8 cellular contexts compared by ENCODE assay signal in the genomic region with DNA sequence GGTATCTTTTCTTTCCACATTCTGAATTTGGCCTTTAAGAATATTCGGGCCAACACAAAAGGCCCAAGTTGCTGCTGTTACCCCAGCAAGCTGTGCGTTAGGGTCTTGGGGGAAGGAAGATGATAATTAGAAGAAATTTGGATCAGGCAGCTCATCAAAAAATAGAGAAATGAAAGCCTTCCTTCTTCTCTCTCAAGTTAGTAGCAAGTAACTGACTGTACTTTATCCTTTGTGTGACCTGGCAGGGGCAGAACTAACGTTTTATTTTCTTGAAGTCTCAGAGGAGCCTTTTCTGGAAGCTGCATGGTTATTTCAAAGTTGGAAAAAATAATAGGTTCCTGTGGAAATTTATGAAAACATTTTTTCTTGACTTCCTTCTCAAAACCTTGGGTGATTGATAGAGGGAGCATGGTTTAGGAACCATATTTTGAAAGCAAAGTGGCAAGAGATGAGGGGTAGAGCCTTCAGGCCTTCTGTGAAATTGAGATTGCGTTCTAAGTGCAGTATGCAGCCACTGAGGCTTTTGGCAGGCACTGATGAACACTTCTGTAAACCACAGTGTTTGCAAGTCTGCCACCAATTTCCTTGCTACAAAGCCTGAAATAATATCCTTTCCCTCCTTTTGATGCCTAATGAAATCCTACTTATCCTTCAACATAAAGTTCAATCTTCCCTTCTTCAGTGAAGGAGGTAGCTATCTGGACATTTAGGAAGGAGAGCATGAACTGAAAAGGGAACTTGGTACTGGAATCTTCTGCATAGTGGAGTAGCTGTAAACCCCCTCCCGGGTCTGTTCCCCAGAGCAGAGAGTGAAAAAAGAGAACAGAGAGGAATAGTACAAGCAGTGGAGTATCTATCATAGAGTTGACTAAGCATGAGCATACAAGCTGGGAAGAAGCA.
DNase-seq lines count a peak whose midpoint lies in the region; ATAC-seq and TF ChIP-seq lines count a peak whose summit lies in the region.

No MANE protein-coding gene starts in this region.

- WGBS in esophagus muscularis mucosa = 48% methylated on average over 5 of the region's 5 CpGs
- WGBS in spleen, 5 donors = 19 to 33% (median 20%) methylated on average over 5 of the region's 5 CpGs
- WGBS in prostate gland = 58% methylated on average over 5 of the region's 5 CpGs

- no peak for TF ChIP-seq EP300 in esophagus muscularis mucosa (IDR thresholded peaks at IDR 0.05)

- no peak overlapping the region for H3K4me3 ChIP-seq in esophagus muscularis mucosa
- H3K4me3 ChIP-seq in spleen = no peak overlapping the region
- no peak overlapping the region for H3K4me3 ChIP-seq in prostate gland

- TF ChIP-seq POLR2A in esophagus muscularis mucosa (IDR thresholded peaks at IDR 0.05; ENCODE audit: low read depth) = no peak
- no peak for TF ChIP-seq POLR2A in spleen (IDR thresholded peaks at IDR 0.05)
- no peak for TF ChIP-seq POLR2A in prostate gland (IDR thresholded peaks at IDR 0.05)

- TF ChIP-seq CTCF in esophagus muscularis mucosa (IDR thresholded peaks at IDR 0.05) = no peak
- TF ChIP-seq CTCF in spleen (IDR thresholded peaks at IDR 0.05 in 8 of 11, conservative IDR thresholded peaks at IDR 0.05 in 3 of 11) = no peak
- no peak for TF ChIP-seq CTCF in prostate gland (IDR thresholded peaks at IDR 0.05)

- H3K36me3 ChIP-seq in esophagus muscularis mucosa (no peaks in the 10 kb centered on the region), spleen (no peaks in the 10 kb centered on the region), prostate gland (no peaks in the 10 kb centered on the region)

- intact Hi-C loops in esophagus muscularis mucosa (cut with DNase I) = no loop called here
- intact Hi-C loops in spleen (cut with DNase I; ENCODE audit: low total_unique reads) = no loop called here
- intact Hi-C loops in prostate gland (cut with DNase I) = no loop called here

- H3K4me1 ChIP-seq in esophagus muscularis mucosa (peaks cover 13 to 22% (median 16%) of the 10 kb centered on the region in 4 donors), spleen (peaks cover 4 to 37% (median 26%) of the 10 kb centered on the region in 6 donors), prostate gland (replicated peaks) (no peaks in the 10 kb centered on the region)

- ATAC-seq in GM21360 (IDR thresholded peaks at IDR 0.05; ENCODE audit: unreplicated experiment) = peak; percentile 72
- peak; percentile 58 for ATAC-seq in HG03558 (IDR thresholded peaks at IDR 0.05; ENCODE audit: extremely low read depth, unreplicated experiment)

- H3K27ac ChIP-seq in esophagus muscularis mucosa (replicated peaks in 1 of 4) = peak overlapping the region; percentile 34 to 59 (median 43)
- H3K27ac ChIP-seq in spleen = peak overlapping the region in 7 of 8 donors; percentile 37 to 79 (median 66)
- peak overlapping the region in 1 of 2 donors; percentile 7 for H3K27ac ChIP-seq in prostate gland

- H3K9me3 ChIP-seq in esophagus muscularis mucosa = no peaks in the 10 kb centered on the region
- no peaks in the 10 kb centered on the region for H3K9me3 ChIP-seq in spleen
- H3K9me3 ChIP-seq in prostate gland = no peaks in the 10 kb centered on the region

- no peaks in the 10 kb centered on the region for H3K27me3 ChIP-seq in esophagus muscularis mucosa
- no peaks in the 10 kb centered on the region for H3K27me3 ChIP-seq in spleen (replicated peaks in 1 of 7)
- no peaks in the 10 kb centered on the region for H3K27me3 ChIP-seq in prostate gland (replicated peaks; ENCODE audit: insufficient read depth)

- no peak for DNase-seq in esophagus muscularis mucosa (ENCODE audit: extremely low spot score)
- no peak for DNase-seq in spleen
- no peak for DNase-seq in prostate gland (ENCODE audit: low spot score)
- DNase-seq in DMS79 treated with DMSO at 0.1 percent for 48 hours (lab: John Stamatoyannopoulos, UW) = no peak
- no peak for DNase-seq in activated CD4-positive, alpha-beta T cell treated with anti-CD3 and anti-CD28 coated beads, Interleukin-2, amount 50 U/mL, for 48 hours
- no peak for DNase-seq in activated naive CD4-positive, alpha-beta T cell (lab: John Stamatoyannopoulos, UW)
